Comparison of ENCODE assay signal across 23 cellular contexts in genomic region chr2:151650456-151650855, GRCh38.
A peak's percentile ranks its signal among the peaks of the same experiment; 100 is the strongest.
DNase-seq lines count a peak whose midpoint lies in the region; ATAC-seq, FAIRE-seq and TF ChIP-seq lines count a peak whose summit lies in the region.
"Had no signal": no experiment of that assay in that cellular context is flagged by ENCODE, and none has a peak within 500 bp of the region (broad histone marks: within the 10 kb centered on the region; RNA-seq: fewer than 3 reads in every experiment).

No MANE protein-coding gene starts in this region.

- no peak for TF ChIP-seq EP300 in GM12878 (IDR thresholded peaks at IDR 0.05; ENCODE audit: borderline replicate concordance in 1 of 2, control insufficient read depth in 1 of 2, low read depth in 2 of 2, low read length in 2 of 2)
- TF ChIP-seq EP300 in H1 (IDR thresholded peaks at IDR 0.05; ENCODE audit: borderline replicate concordance in 1 of 2, low read depth in 2 of 2, low read length in 2 of 2): no peak

- no peak for TF ChIP-seq POLR2A in GM12878 (IDR thresholded peaks at IDR 0.05; ENCODE audit: low read depth, low read length)
- TF ChIP-seq POLR2A in H1 (IDR thresholded peaks at IDR 0.05; ENCODE audit: control extremely low read depth in 1 of 2, low read depth in 2 of 2, low read length in 2 of 2): no peak
- no peak for TF ChIP-seq POLR2A in gastrocnemius medialis (IDR thresholded peaks at IDR 0.05)

- no peaks in the 10 kb centered on the region for H3K23me2 ChIP-seq in H1 (ENCODE audit: low read depth, low read length)

- BruUV-seq in GM12878 (replicated peaks; lab: Mats Ljungman, UMichigan): no TSS peak

- RAD21 ChIA-PET in GM12878 (lab: Charles Lee; ENCODE audit: unreplicated experiment): no interaction called here

- no peak for DNase-seq in GM12878 (ENCODE audit: low read depth, low spot score)
- DNase-seq in H1 (ENCODE audit: low read depth in 1 of 2, low spot score in 2 of 2): no peak
- no peak for DNase-seq in gastrocnemius medialis
- DNase-seq in T-helper 1 cell: no peak
- DNase-seq: 8988T; ACHN; BE2C; CD4-positive, alpha-beta T cell; CD8-positive, alpha-beta memory T cell; DMS 273 treated with DMSO at 0.1 percent for 48 hours; DMS79; EL; GDM1; GM23248; H9 had no signal

- H4K5ac ChIP-seq in H1 (ENCODE audit: insufficient read length, low read depth, low read length): no peak overlapping the region

- H2AK5ac ChIP-seq in H1 (ENCODE audit: low read depth, low read length): no peak overlapping the region

- SMC1A ChIA-PET in GM12878 (lab: Charles Lee; ENCODE audit: uncharacterized antibody, unreplicated experiment): interaction anchor here (0.9 to 1.3 kb wide), 3 partner anchors 10 to 605 kb away, joined by 3 read pairs; no protein-coding TSS in a partner anchor

- H3K4me1 ChIP-seq in GM12878 (ENCODE audit: control insufficient read depth, insufficient read depth, low read length) (no peaks in the 10 kb centered on the region), H1 (replicated peaks in 1 of 4; ENCODE audit: control insufficient read depth in 3 of 4, insufficient read depth in 4 of 4, low read length in 3 of 4) (no peaks in the 10 kb centered on the region), gastrocnemius medialis (peaks cover 11 to 30% of the 10 kb centered on the region in 2 donors)
- H3K4me1 ChIP-seq: A549, BE2C had no signal

- in situ Hi-C loops in GM12878 (cut with MboI): no loop called here
- in situ Hi-C loops in gastrocnemius medialis (cut with MboI; ENCODE audit: low sequenced_read_pairs in 4 of 4): no loop called here

- peak; percentile 7 for FAIRE-seq in GM12878 (lab: Jason Lieb, UNC)
- FAIRE-seq in H1 (lab: Jason Lieb, UNC): no peak
- FAIRE-seq: A549, D721Med, GM12892, GM19239 had no signal

- CTCF ChIA-PET in GM12878 (lab: Yijun Ruan, JAX): interaction anchor here (0.7 to 2.1 kb wide), 4 partner anchors 10 to 328 kb away, joined by 3 to 6 read pairs (median 4); no protein-coding TSS in a partner anchor
- CTCF ChIA-PET in H1 (lab: Charles Lee; ENCODE audit: partially characterized antibody): interaction anchor here (0.7 to 2.6 kb wide), 3 partner anchors 10 to 24 kb away, joined by 3 to 11 read pairs (median 3); no protein-coding TSS in a partner anchor

- intact Hi-C loops in GM12878 (cut with micrococcal nuclease; ENCODE audit: unreplicated experiment) (no loop called here), gastrocnemius medialis (cut with DNase I; ENCODE audit: low total_unique reads) (no loop called here)

- no peak overlapping the region for H3K27ac ChIP-seq in GM12878 (ENCODE audit: control insufficient read depth, insufficient read depth)
- no peak overlapping the region for H3K27ac ChIP-seq in H1 (ENCODE audit: low read depth, low read length)
- peak overlapping the region; percentile 16 to 85 (median 82) for H3K27ac ChIP-seq in gastrocnemius medialis
- H3K27ac ChIP-seq: A549; BLaER1 treated with 17β-estradiol and CSF1 and Interleukin-3, amounts not matched to agents 10 nM and 100 nM; GM23248 had no signal

- no peaks in the 10 kb centered on the region for H3K9me3 ChIP-seq in GM12878 (replicated peaks; ENCODE audit: control insufficient read depth, insufficient read depth, low read length)
- 0 out of 4 replicates have a peak, but pooled peaks cover 0 to 4% of the 10 kb centered on the region in 2 experiments for H3K9me3 ChIP-seq in H1 (ENCODE audit: insufficient read depth in 2 of 2, low read depth in 1 of 2, low read length in 1 of 2)
- no peaks in the 10 kb centered on the region for H3K9me3 ChIP-seq in gastrocnemius medialis
- H3K9me3 ChIP-seq: A549, BE2C had no signal

- H3K4ac ChIP-seq in H1 (replicated peaks; ENCODE audit: insufficient read length, low read depth, low read length): no peak overlapping the region

- H2BK12ac ChIP-seq in H1 (ENCODE audit: low read depth, low read length): no peak overlapping the region

- ATAC-seq in GM12878: no peak
- peak; percentile 47 to 55 for ATAC-seq in gastrocnemius medialis
- no peak for ATAC-seq in GM18858 (IDR thresholded peaks at IDR 0.05; ENCODE audit: unreplicated experiment)
- ATAC-seq in HG02938 (IDR thresholded peaks at IDR 0.05; ENCODE audit: unreplicated experiment): no peak
- ATAC-seq: A549, HCT116 had no signal

- no peak overlapping the region for H3K23ac ChIP-seq in H1 (ENCODE audit: insufficient read length)

- no peak overlapping the region for H2BK15ac ChIP-seq in H1 (ENCODE audit: low read length)

- no peak overlapping the region for H3K14ac ChIP-seq in H1 (ENCODE audit: insufficient read length)

- H4K20me1 ChIP-seq in GM12878 (ENCODE audit: control insufficient read depth, insufficient read depth) (no peaks in the 10 kb centered on the region), H1 (replicated peaks in 1 of 2; ENCODE audit: control insufficient read depth in 1 of 2, insufficient read depth in 2 of 2, low read length in 2 of 2) (no peaks in the 10 kb centered on the region)
- H4K20me1 ChIP-seq: BLaER1 treated with 17β-estradiol and CSF1 and Interleukin-3, amounts not matched to agents 10 nM and 100 nM had no signal

- H3K56ac ChIP-seq in H1 (replicated peaks; ENCODE audit: insufficient read length, low read depth, low read length): no peak overlapping the region

- H3K9ac ChIP-seq in GM12878 (ENCODE audit: control insufficient read depth, insufficient read depth, low read length) (no peak overlapping the region), H1 (replicated peaks in 1 of 4; ENCODE audit: extremely low read depth in 1 of 4, low read depth in 3 of 4, low read length in 3 of 4) (no peak overlapping the region)
- H3K9ac ChIP-seq: BLaER1 treated with 17β-estradiol and CSF1 and Interleukin-3, amounts not matched to agents 10 nM and 100 nM; GM23248 had no signal

- no peaks in the 10 kb centered on the region for H3K79me1 ChIP-seq in H1 (ENCODE audit: low read depth, low read length)

- no peak overlapping the region for H2BK20ac ChIP-seq in H1 (ENCODE audit: low read length)

- no peak for TF ChIP-seq RAD21 in GM12878 (IDR thresholded peaks at IDR 0.05; ENCODE audit: insufficient read depth, low read depth, low read length)
- TF ChIP-seq RAD21 in H1 (IDR thresholded peaks at IDR 0.05 in 1 of 2, conservative IDR thresholded peaks at IDR 0.05 in 1 of 2; ENCODE audit: low read depth in 2 of 2, low read length in 2 of 2): no peak

- H3K4me3 ChIP-seq in GM12878 (no peak overlapping the region), H1 (ENCODE audit: extremely low read depth in 1 of 4, insufficient read depth in 2 of 4, low read depth in 3 of 4, low read length in 4 of 4) (no peak overlapping the region), gastrocnemius medialis (no peak overlapping the region)
- H3K4me3 ChIP-seq: A549; BLaER1 treated with 17β-estradiol and CSF1 and Interleukin-3, amounts not matched to agents 10 nM and 100 nM; GM23248 had no signal

- H2BK120ac ChIP-seq in H1 (replicated peaks; ENCODE audit: low read depth, low read length): no peak overlapping the region

- no peak for TF ChIP-seq CTCF in GM12878 (IDR thresholded peaks at IDR 0.05 in 2 of 3, conservative IDR thresholded peaks at IDR 0.05 in 1 of 3; ENCODE audit: control insufficient read depth in 2 of 3, extremely low read depth in 1 of 3, insufficient read depth in 1 of 3, low read depth in 3 of 3, low read length in 3 of 3)
- no peak for TF ChIP-seq CTCF in H1 (IDR thresholded peaks at IDR 0.05; ENCODE audit: control extremely low read depth in 1 of 3, insufficient read depth in 1 of 3, low read depth in 1 of 3, low read length in 3 of 3)
- no peak for TF ChIP-seq CTCF in gastrocnemius medialis (IDR thresholded peaks at IDR 0.05 in 4 of 5, conservative IDR thresholded peaks at IDR 0.05 in 1 of 5)

- no peak overlapping the region for H4K8ac ChIP-seq in H1 (ENCODE audit: extremely low read depth, insufficient read depth, low read length)

- H3K4me2 ChIP-seq in GM12878 (ENCODE audit: control insufficient read depth, insufficient read depth) (no peak overlapping the region), H1 (ENCODE audit: insufficient read depth in 1 of 2, low read depth in 2 of 2, low read length in 2 of 2) (no peak overlapping the region)
- H3K4me2 ChIP-seq: A549; BLaER1 treated with 17β-estradiol and CSF1 and Interleukin-3, amounts not matched to agents 10 nM and 100 nM had no signal

- no peaks in the 10 kb centered on the region for H3K36me3 ChIP-seq in GM12878 (ENCODE audit: control insufficient read depth in 2 of 2, insufficient read depth in 2 of 2, low read length in 1 of 2)
- no peaks in the 10 kb centered on the region for H3K36me3 ChIP-seq in H1 (ENCODE audit: control insufficient read depth in 2 of 4, insufficient read depth in 4 of 4, low read length in 3 of 4)
- H3K36me3 ChIP-seq in gastrocnemius medialis: peaks cover 0 to 83% of the 10 kb centered on the region in 2 donors
- H3K36me3 ChIP-seq: BE2C; BLaER1 treated with 17β-estradiol and CSF1 and Interleukin-3, amounts not matched to agents 10 nM and 100 nM had no signal

- H3K18ac ChIP-seq in H1 (ENCODE audit: extremely low read depth, low read length): no peak overlapping the region

- H4K91ac ChIP-seq in H1 (replicated peaks; ENCODE audit: insufficient read length, low read length): no peak overlapping the region

- H2AFZ ChIP-seq in GM12878 (ENCODE audit: control insufficient read depth, low read depth, low read length): no peak overlapping the region
- H2AFZ ChIP-seq in H1 (ENCODE audit: low read length): 0 out of 2 replicates have a peak overlapping the region, but pooled peaks have one; percentile 55
- H2AFZ ChIP-seq: GM23248 had no signal

- WGBS in GM12878 (ENCODE audit: insufficient coverage, insufficient replicate concordance, low lambda C conversion rate, missing lambda C conversion rate): 58% methylated on average over 3 of the region's 3 CpGs
- WGBS in H1 (ENCODE audit: extremely low coverage in 1 of 2, insufficient coverage in 1 of 2, insufficient read length in 1 of 2, insufficient replicate concordance in 2 of 2, low coverage in 1 of 2, low lambda C conversion rate in 2 of 2, missing lambda C conversion rate in 1 of 2), 2 experiments: 95% methylated on average over 3 of the region's 3 CpGs; no CpG with 5 or more reads in 1 of the 2 experiments

- no peak overlapping the region for H2BK5ac ChIP-seq in H1 (ENCODE audit: low read depth, low read length)

- H3K27me3 ChIP-seq in GM12878 (replicated peaks in 1 of 2; ENCODE audit: control insufficient read depth in 2 of 2, insufficient read depth in 2 of 2, low read length in 1 of 2): no peaks in the 10 kb centered on the region; a peak in 1 of 4 replicates
- H3K27me3 ChIP-seq in H1 (replicated peaks in 1 of 4; ENCODE audit: control insufficient read depth in 3 of 4, extremely low read depth in 1 of 4, insufficient read depth in 3 of 4, low read length in 3 of 4): no peaks in the 10 kb centered on the region
- H3K27me3 ChIP-seq in gastrocnemius medialis: no peaks in the 10 kb centered on the region
- H3K27me3 ChIP-seq: BE2C; BLaER1 treated with 17β-estradiol and CSF1 and Interleukin-3, amounts not matched to agents 10 nM and 100 nM had no signal

- H3K79me2 ChIP-seq in GM12878 (ENCODE audit: control insufficient read depth, insufficient read depth, low read length) (no peaks in the 10 kb centered on the region), H1 (ENCODE audit: control insufficient read depth in 1 of 2, insufficient read depth in 2 of 2, low read length in 2 of 2) (no peaks in the 10 kb centered on the region)

- POLR2A ChIA-PET in GM12878 (lab: Charles Lee) (no interaction called here), H1 (lab: Charles Lee; ENCODE audit: partially characterized antibody) (no interaction called here)

TF ChIP-seq in H1, 55 proteins besides CTCF, POLR2A, EP300 and RAD21 (continues in another document):
- no peak for TF ChIP-seq CTBP2 (IDR thresholded peaks at IDR 0.05; ENCODE audit: borderline replicate concordance, insufficient read depth, insufficient read length, low read length)

Comparison
In these comparisons a context has a peak if more than half of its experiments do, and no peak if none do; other contexts are left out.
1. ATAC-seq: peak in gastrocnemius medialis (2 of 2); none in GM12878 (single experiment), GM18858 (single experiment) and HG02938 (single experiment).
2. H3K27ac ChIP-seq: peak in gastrocnemius medialis (4 of 4); none in GM12878 (single experiment) and H1 (single experiment).